12 cellular contexts compared by ENCODE assay signal in the genomic region with DNA sequence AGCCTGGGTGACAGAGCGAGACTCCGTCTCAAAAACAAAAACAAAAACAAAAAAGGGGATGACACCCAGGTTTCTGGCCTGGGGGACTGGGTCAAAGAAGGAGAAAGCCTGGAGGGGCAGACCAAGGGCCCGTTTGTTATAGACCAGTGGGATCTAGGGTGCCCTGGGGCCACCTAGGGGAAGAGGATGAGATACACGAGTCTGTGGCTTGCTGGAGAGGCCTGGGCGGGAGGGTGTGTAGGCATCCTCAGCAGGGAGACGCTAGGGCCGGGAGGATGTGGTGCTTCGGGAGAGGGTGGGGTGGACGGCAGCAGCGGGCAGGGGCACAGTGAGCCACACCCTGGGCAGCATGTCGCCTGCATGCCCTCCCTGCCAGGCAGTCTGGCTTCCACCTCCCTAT. TPM values are rescaled to one million over a fixed set of nuclear protein-coding genes. Genes with fewer than 3 reads are reported as not detected.
A peak's percentile ranks its signal among the peaks of the same experiment; 100 is the strongest.
DNase-seq lines count a peak whose midpoint lies in the region; ATAC-seq and TF ChIP-seq lines count a peak whose summit lies in the region.
"Had no signal": no experiment of that assay in that cellular context is flagged by ENCODE, and none has a peak within 500 bp of the region (broad histone marks: within the 10 kb centered on the region; RNA-seq: fewer than 3 reads in every experiment).

No MANE protein-coding gene starts in this region.

- H3K4me3 ChIP-seq in endodermal cell (ENCODE audit: low read length), result no peak overlapping the region
- H3K4me3 ChIP-seq: suprapubic skin had no signal

- H3K9me3 Mint-ChIP-seq in CD4-positive, alpha-beta T cell, result no peaks in the 10 kb centered on the region
- no peaks in the 10 kb centered on the region for H3K9me3 Mint-ChIP-seq in endodermal cell

- no peaks in the 10 kb centered on the region for H3K27me3 ChIP-seq in CD4-positive, alpha-beta T cell (ENCODE audit: control insufficient read depth, insufficient read depth, low read length)
- H3K27me3 ChIP-seq in endodermal cell (ENCODE audit: control insufficient read depth, insufficient read depth, low read length, poor library complexity, severe bottlenecking), result no peaks in the 10 kb centered on the region
- H3K27me3 ChIP-seq: suprapubic skin had no signal

- H3K36me3 ChIP-seq in endodermal cell (ENCODE audit: control insufficient read depth, insufficient read depth, low read length), result peaks cover 37% of the 10 kb centered on the region

- CTCF ChIA-PET in CD4-positive, alpha-beta T cell (lab: Charles Lee), result interaction anchor here (1.2 kb wide), 1 partner anchor 108 kb away, joined by 5 read pairs; no protein-coding TSS in a partner anchor

- 58 to 85% methylated on average over 3 to 11 of the region's 11 CpGs for WGBS in endodermal cell (ENCODE audit: insufficient coverage in 1 of 2, insufficient read length in 1 of 2), 2 experiments

- H3K4me1 ChIP-seq in endodermal cell (ENCODE audit: control insufficient read depth, insufficient read depth, low read length), result no peaks in the 10 kb centered on the region
- H3K4me1 ChIP-seq: suprapubic skin had no signal

- H3K36me3 Mint-ChIP-seq in CD4-positive, alpha-beta T cell (ENCODE audit: low read depth), result peaks cover 26% of the 10 kb centered on the region
- peaks cover 43% of the 10 kb centered on the region for H3K36me3 Mint-ChIP-seq in endodermal cell (ENCODE audit: low read depth)

- no peak for TF ChIP-seq CTCF in CD4-positive, alpha-beta T cell (IDR thresholded peaks at IDR 0.05)
- peak; percentile 48 for TF ChIP-seq CTCF in endodermal cell (conservative IDR thresholded peaks at IDR 0.05)

- H3K4me3 Mint-ChIP-seq in CD4-positive, alpha-beta T cell, result no peak overlapping the region
- no peak overlapping the region for H3K4me3 Mint-ChIP-seq in endodermal cell

- H3K27me3 Mint-ChIP-seq in CD4-positive, alpha-beta T cell, result no peaks in the 10 kb centered on the region
- H3K27me3 Mint-ChIP-seq in endodermal cell (ENCODE audit: insufficient read depth), result no peaks in the 10 kb centered on the region

- intact Hi-C loops in CD4-positive, alpha-beta T cell (cut with DNase I, micrococcal nuclease), result loop anchor here (1.0 to 2.0 kb wide), 2 partner anchors 108 kb away; no protein-coding TSS in a partner anchor

- in situ Hi-C loops in KBM-7 (cut with MboI; ENCODE audit: low pct_unique_long_range_greater_than_20kb, low sequenced_read_pairs), result no loop called here

- peak; percentile 58 for ATAC-seq in CD4-positive, alpha-beta T cell (ENCODE audit: poor library complexity)

- H3K27ac Mint-ChIP-seq in CD4-positive, alpha-beta T cell, result peak overlapping the region; percentile 69
- no peak overlapping the region for H3K27ac Mint-ChIP-seq in endodermal cell

- no peak overlapping the region for H3K27ac ChIP-seq in CD4-positive, alpha-beta T cell (ENCODE audit: low read depth, low read length)
- H3K27ac ChIP-seq in endodermal cell (ENCODE audit: low read depth, low read length), result no peak overlapping the region
- H3K27ac ChIP-seq: suprapubic skin had no signal

- POLR2A ChIA-PET in CD4-positive, alpha-beta T cell (lab: Charles Lee), result no interaction called here

- peak; percentile 76 for DNase-seq in A172 (ENCODE audit: low spot score)
- DNase-seq in CD4-positive, alpha-beta T cell, result peak in 2 of 10 experiments; percentile 26 to 27
- peak; percentile 2 for DNase-seq in OCI-M1 (lab: John Stamatoyannopoulos, UW)
- DNase-seq in endodermal cell, result peak; percentile 73
- DNase-seq in activated CD4-positive, CD25-positive, alpha-beta regulatory T cell (lab: John Stamatoyannopoulos, UW), result no peak
- no peak for DNase-seq in KBM-7
- no peak for DNase-seq in GM19238 (ENCODE audit: insufficient read length, low spot score)
- no peak for DNase-seq in DMS114 treated with DMSO at 0.1 percent for 48 hours (lab: John Stamatoyannopoulos, UW; ENCODE audit: unreplicated experiment)
- DNase-seq: cortex of kidney, NCI-H1436 treated with DMSO at 0.1 percent for 48 hours, retina had no signal

- H3K9me3 ChIP-seq in CD4-positive, alpha-beta T cell (ENCODE audit: control insufficient read depth, low read length), result no peaks in the 10 kb centered on the region
- H3K9me3 ChIP-seq in endodermal cell (ENCODE audit: control insufficient read depth, low read length), result no peaks in the 10 kb centered on the region
- H3K9me3 ChIP-seq: suprapubic skin had no signal

- H3K9ac ChIP-seq in endodermal cell (ENCODE audit: extremely low read depth, low read length, poor library complexity, severe bottlenecking), result no peak overlapping the region

- H3K4me1 Mint-ChIP-seq in CD4-positive, alpha-beta T cell (ENCODE audit: low read depth), result peaks cover 19% of the 10 kb centered on the region
- no peaks in the 10 kb centered on the region for H3K4me1 Mint-ChIP-seq in endodermal cell

RNA-seq across cellular contexts. Expression of a gene that starts 17.1 kb away (rescaled TPM):
- 84.2 and 89.2 TPM in 2 replicates for total RNA-seq in A172 (2014; rRNA removed; shearing (Covaris generic))
- total RNA-seq in CD4-positive, alpha-beta T cell, result 10 to 100 TPM; 13.6 to 14.5 TPM
- total RNA-seq in endodermal cell, result 10 to 100 TPM; 50.5 to 52.3 TPM
- 44.9 TPM for polyA plus RNA-seq in endodermal cell (2013, experiment 1 of 2)
- 43.6 TPM for polyA plus RNA-seq in endodermal cell (2013, experiment 2 of 2)

RNA-seq across cellular contexts. Expression of a gene that starts 19.3 kb away (rescaled TPM):
- 148 and 155 TPM in 2 replicates for total RNA-seq in A172 (2014; rRNA removed; shearing (Covaris generic))
- 10 to 100 TPM; 21.0 to 24.7 TPM for total RNA-seq in CD4-positive, alpha-beta T cell
- 10 to 100 TPM; 75.5 to 90.0 TPM for total RNA-seq in endodermal cell
- 32.2 TPM for polyA plus RNA-seq in endodermal cell (2013, experiment 1 of 2)
- 32.5 TPM for polyA plus RNA-seq in endodermal cell (2013, experiment 2 of 2)

RNA-seq across cellular contexts. Expression of a gene that starts 43.2 kb away (rescaled TPM):
- total RNA-seq in A172 (2014; rRNA removed; shearing (Covaris generic)), result 36.1 and 40.8 TPM in 2 replicates
- 100 to 1,000 TPM; 199 to 207 TPM for total RNA-seq in CD4-positive, alpha-beta T cell
- total RNA-seq in endodermal cell, result 10 to 100 TPM; 22.2 to 30.0 TPM
- 21.5 TPM for polyA plus RNA-seq in endodermal cell (2013, experiment 1 of 2)
- polyA plus RNA-seq in endodermal cell (2013, experiment 2 of 2), result 19.5 TPM

Comparison
In these comparisons a context has a peak if more than half of its experiments do, and no peak if none do; other contexts are left out.
1. DNase-seq: peak in A172 (single experiment), OCI-M1 (single experiment) and endodermal cell (single experiment); none in activated CD4-positive, CD25-positive, alpha-beta regulatory T cell (0 of 4), KBM-7 (single experiment), GM19238 (single experiment) and DMS114 treated with DMSO at 0.1 percent for 48 hours (single experiment).